ENCODE assay signal across 8 cellular contexts in genomic region chr19:57559404-57560025, GRCh38. TPM values are rescaled to one million over a fixed set of nuclear protein-coding genes. Genes with fewer than 3 reads are reported as not detected.
DNase-seq lines count a peak whose midpoint lies in the region; ATAC-seq and TF ChIP-seq lines count a peak whose summit lies in the region.

Gene ZNF550 (minus strand): TSS chr19:57559863. CDS start chr19:57559682, 181 bp downstream.

- H3K27me3 ChIP-seq in DOHH2 (ENCODE audit: control insufficient read depth, low read length): no peaks in the 10 kb centered on the region
- H3K27me3 ChIP-seq in GM23248 (replicated peaks; ENCODE audit: insufficient read depth): no peaks in the 10 kb centered on the region
- H3K27me3 ChIP-seq in RWPE2 (ENCODE audit: insufficient read depth, poor library complexity, severe bottlenecking): no peaks in the 10 kb centered on the region

- peaks cover 17% of the 10 kb centered on the region for H3K4me1 Mint-ChIP-seq in nephron progenitor cell

- peaks cover 90% of the 10 kb centered on the region for H3K9me3 Mint-ChIP-seq in nephron progenitor cell

- peak within 1 kb of the TSS; percentile 89 for H3K27ac Mint-ChIP-seq in nephron progenitor cell

- ATAC-seq in RWPE2 (ENCODE audit: low read depth): peak; percentile 94
- ATAC-seq in stimulated activated naive CD8-positive, alpha-beta T cell treated with anti-CD3 and anti-CD28 coated beads, Interleukin-15, Interleukin-2, amounts not matched to agents 100 U/mL and 50 U/mL, for 24 hours: peak; percentile 99

- H3K9me2 ChIP-seq in DOHH2 (replicated peaks; ENCODE audit: control insufficient read depth, low read length) (no peaks in the 10 kb centered on the region), GM23248 (ENCODE audit: insufficient read depth) (no peaks in the 10 kb centered on the region)

- TF ChIP-seq CTCF in DOHH2 (IDR thresholded peaks at IDR 0.05; ENCODE audit: low read depth, low read length, poor library complexity, severe bottlenecking): no peak
- TF ChIP-seq CTCF in RWPE2 (IDR thresholded peaks at IDR 0.05; ENCODE audit: poor library complexity, severe bottlenecking): no peak
- TF ChIP-seq CTCF in nephron progenitor cell (IDR thresholded peaks at IDR 0.05): no peak

- H3K79me2 ChIP-seq in DOHH2 (ENCODE audit: control insufficient read depth, low read length) (no peaks in the 10 kb centered on the region), GM23248 (ENCODE audit: insufficient read depth) (peaks cover 51% of the 10 kb centered on the region)

- peaks cover 53% of the 10 kb centered on the region for H3K36me3 Mint-ChIP-seq in nephron progenitor cell (ENCODE audit: low read depth)

- H3K4me2 ChIP-seq in DOHH2 (ENCODE audit: low read length): peak within 1 kb of the TSS; percentile 71
- H3K4me2 ChIP-seq in GM23248 (ENCODE audit: unreplicated experiment): peak within 1 kb of the TSS; percentile 96

- peak within 1 kb of the TSS; percentile 99 for H3K4me3 Mint-ChIP-seq in nephron progenitor cell

- WGBS in GM23248 (ENCODE audit: low coverage in 1 of 2, low lambda C conversion rate in 2 of 2, missing lambda C conversion rate in 2 of 2), 2 experiments: 1 to 2% methylated on average over 54 of the region's 56 CpGs

- peak; percentile 95 for DNase-seq in GM23248
- peak; percentile 84 for DNase-seq in LHCN-M2 (ENCODE audit: low read depth)
- DNase-seq in RWPE2 (ENCODE audit: low spot score): peak; percentile 90
- DNase-seq in activated effector memory CD4-positive, alpha-beta T cell treated with Interleukin-2 at 50 U/mL for 16 hours: peak; percentile 85
- peak; percentile 77 for DNase-seq in fibroblast of the conjunctiva (ENCODE audit: low read depth)
- DNase-seq in nephron progenitor cell: peak; percentile 85
- DNase-seq in stimulated activated naive CD8-positive, alpha-beta T cell treated with anti-CD3 and anti-CD28 coated beads, Interleukin-15, Interleukin-2, amounts not matched to agents 100 U/mL and 50 U/mL, for 24 hours: peak; percentile 89

- peaks cover 13% of the 10 kb centered on the region; the same call in 1 of the 2 replicates for H3K36me3 ChIP-seq in DOHH2 (ENCODE audit: control insufficient read depth, low read length)
- peaks cover 13% of the 10 kb centered on the region for H3K36me3 ChIP-seq in GM23248 (ENCODE audit: low read depth)
- peaks cover 18% of the 10 kb centered on the region for H3K36me3 ChIP-seq in RWPE2 (ENCODE audit: low read depth)

- H3K4me3 ChIP-seq in DOHH2 (ENCODE audit: low read length) (peak within 1 kb of the TSS; percentile 76), GM23248 (peak within 1 kb of the TSS; percentile 77), RWPE2 (ENCODE audit: severe bottlenecking) (peak within 1 kb of the TSS; percentile 70)

- no peaks in the 10 kb centered on the region for H3F3A ChIP-seq in DOHH2 (ENCODE audit: control insufficient read depth, insufficient read depth)
- H3F3A ChIP-seq in GM23248 (ENCODE audit: insufficient read depth): peaks cover 8% of the 10 kb centered on the region; the same call in 1 of the 2 replicates

- H4K20me1 ChIP-seq in DOHH2 (ENCODE audit: control insufficient read depth, insufficient read depth, low read depth, low read length) (no peaks in the 10 kb centered on the region), GM23248 (ENCODE audit: insufficient read depth) (no peaks in the 10 kb centered on the region)

- in situ Hi-C loops in GM23248 (cut with MboI): no loop called here

- H2AFZ ChIP-seq in GM23248: peak within 1 kb of the TSS; percentile 82

- H3K27me3 Mint-ChIP-seq in nephron progenitor cell (ENCODE audit: low read depth, poor library complexity): peaks cover 5% of the 10 kb centered on the region

- H3K4me1 ChIP-seq in DOHH2 (ENCODE audit: control insufficient read depth, low read length): peaks cover 10% of the 10 kb centered on the region
- peaks cover 14% of the 10 kb centered on the region; the same call in 1 of the 2 replicates for H3K4me1 ChIP-seq in GM23248 (ENCODE audit: insufficient read depth)
- peaks cover 4% of the 10 kb centered on the region for H3K4me1 ChIP-seq in RWPE2 (ENCODE audit: insufficient read depth, poor library complexity, severe bottlenecking)

- H3K9ac ChIP-seq in GM23248: peak within 1 kb of the TSS; percentile 83

- H3K9me3 ChIP-seq in DOHH2 (ENCODE audit: control insufficient read depth, insufficient read depth, low read length) (peaks cover 54% of the 10 kb centered on the region), GM23248 (ENCODE audit: low read depth) (no peaks in the 10 kb centered on the region), RWPE2 (ENCODE audit: severe bottlenecking) (peaks cover 5% of the 10 kb centered on the region)

- H3K27ac ChIP-seq in DOHH2 (ENCODE audit: low read depth, low read length) (no peak within 1 kb of the TSS), GM23248 (peak within 1 kb of the TSS; percentile 89), RWPE2 (ENCODE audit: poor library complexity, severe bottlenecking) (peak within 1 kb of the TSS; percentile 55)

RNA-seq across cellular contexts. Expression of gene ZNF550, which starts in this region (rescaled TPM):
- 7.3 and 12.0 TPM in 2 replicates for total RNA-seq in GM23248 (2014; rRNA removed; shearing (Covaris generic))
- 3.5 and 4.4 TPM in 2 replicates for polyA plus RNA-seq in GM23248 (2016; fragmentation: Nextera tagmentation; extraction: Ambion mirVana)
- total RNA-seq in LHCN-M2 (2014; rRNA removed): 7.6 and 9.1 TPM in 2 replicates
- 1.8 TPM for polyA plus RNA-seq in LHCN-M2 (2012)
